ENCODE assay signal across 23 cellular contexts in genomic region chr7:29940199-29940598, GRCh38.
"Had no signal": no experiment of that assay in that cellular context is flagged by ENCODE, and none has a peak within 500 bp of the region (broad histone marks: within the 10 kb centered on the region; RNA-seq: fewer than 3 reads in every experiment).

No MANE protein-coding gene starts in this region.

- ATAC-seq: gastrocnemius medialis; left lung; natural killer cell; psoas muscle; right cardiac atrium; stimulated activated effector memory CD8-positive, alpha-beta T cell treated with anti-CD3 and anti-CD28 coated beads, Interleukin-12 subunit alpha, Interleukin-12 subunit beta, amount 100 ng/mL, for 72 hours had no signal

- H3K36me3 ChIP-seq: gastrocnemius medialis, ovary had no signal

- H3K27me3 ChIP-seq: dorsolateral prefrontal cortex, esophagus muscularis mucosa, gastrocnemius medialis, left lung, ovary, sigmoid colon, stomach, thyroid gland had no signal

- H3K9me3 ChIP-seq: esophagus muscularis mucosa, gastrocnemius medialis, left lung, ovary, psoas muscle, sigmoid colon, stomach, thyroid gland had no signal

- H3K4me1 ChIP-seq: esophagus muscularis mucosa, gastrocnemius medialis, left lung, psoas muscle, sigmoid colon, thyroid gland had no signal

- DNase-seq: dorsolateral prefrontal cortex; effector CD4-positive, alpha-beta T cell; gastrocnemius medialis; head of caudate nucleus; left lung; mesendoderm; midbrain; natural killer cell; occipital lobe; ovary; posterior cingulate gyrus; psoas muscle; right cardiac atrium; sigmoid colon; stimulated activated CD4-positive, alpha-beta T cell treated with anti-CD3 and anti-CD28 coated beads, Interleukin-2, amount 100 ng/mL, for 24 hours; stimulated activated CD4-positive, alpha-beta T cell treated with anti-CD3 and anti-CD28 coated beads, Interleukin-4, amount 100 ng/mL, for 24 hours; stimulated activated naive CD4-positive, alpha-beta T cell treated with Interleukin-2 at 50 U/mL for 16 hours; stomach; thyroid gland; trophoblast cell had no signal

- H3K4me3 ChIP-seq: dorsolateral prefrontal cortex, esophagus muscularis mucosa, gastrocnemius medialis, left lung, ovary, psoas muscle, sigmoid colon, stomach, thyroid gland had no signal

- H3K27ac ChIP-seq: dorsolateral prefrontal cortex, epithelial cell of prostate, esophagus muscularis mucosa, gastrocnemius medialis, left lung, ovary, psoas muscle, sigmoid colon, stomach, thyroid gland had no signal
